Comparison of ENCODE assay signal across 8 cellular contexts in genomic region chr1:120415492-120415931, GRCh38. TPM values are rescaled to one million over a fixed set of nuclear protein-coding genes. Genes with fewer than 3 reads are reported as not detected.
DNase-seq lines count a peak whose midpoint lies in the region; ATAC-seq and TF ChIP-seq lines count a peak whose summit lies in the region.
"Not testable (repeated sequence)": the region's sequence is repeated elsewhere in the genome, so short reads cannot be mapped to it uniquely, and the experiment has no call there.

No MANE protein-coding gene starts in this region.

- not testable (repeated sequence) for H3K27ac ChIP-seq in iPS-20b (ENCODE audit: low read length)
- peak overlapping the region; percentile 24 for H3K27ac ChIP-seq in upper lobe of right lung

- ATAC-seq in GM18505 (IDR thresholded peaks at IDR 0.05; ENCODE audit: unreplicated experiment): not testable (repeated sequence)
- ATAC-seq in HG03066 (IDR thresholded peaks at IDR 0.05; ENCODE audit: low read depth, unreplicated experiment) (peak; percentile 50), upper lobe of right lung (peak; percentile 78)

- H3K4me3 Mint-ChIP-seq in chondrocyte (ENCODE audit: unreplicated experiment): peak overlapping the region; percentile 76
- H3K4me3 Mint-ChIP-seq in progenitor cell of endocrine pancreas (ENCODE audit: low read depth): peak overlapping the region; percentile 75

- not testable (repeated sequence) for H3K9ac ChIP-seq in iPS-20b (ENCODE audit: low read depth, low read length)

- TF ChIP-seq CTCF in chondrocyte (IDR thresholded peaks at IDR 0.05); progenitor cell of endocrine pancreas (IDR thresholded peaks at IDR 0.05; ENCODE audit: unreplicated experiment); upper lobe of right lung (IDR thresholded peaks at IDR 0.05): not testable (repeated sequence)

- not testable (repeated sequence) for H3K36me3 Mint-ChIP-seq in chondrocyte (ENCODE audit: low read depth); progenitor cell of endocrine pancreas (ENCODE audit: insufficient read depth)

- TF ChIP-seq POLR2A in GM18505 (IDR thresholded peaks at IDR 0.05; ENCODE audit: borderline replicate concordance, extremely low read depth, insufficient read depth, insufficient read length): peak; percentile 28

- H3K27me3 Mint-ChIP-seq in chondrocyte (ENCODE audit: low read depth); progenitor cell of endocrine pancreas: not testable (repeated sequence)

- peak overlapping the region; percentile 70 for H3K27ac Mint-ChIP-seq in chondrocyte (ENCODE audit: unreplicated experiment)
- H3K27ac Mint-ChIP-seq in progenitor cell of endocrine pancreas: not testable (repeated sequence)

- H3K4me1 Mint-ChIP-seq in chondrocyte (ENCODE audit: low read depth); progenitor cell of endocrine pancreas (ENCODE audit: low read depth): not testable (repeated sequence)

- H3K9me3 ChIP-seq in iPS-20b (ENCODE audit: insufficient read depth, low read depth, low read length); upper lobe of right lung: not testable (repeated sequence)

- intact Hi-C loops in upper lobe of right lung (cut with DNase I): not testable (repeated sequence)

- DNase-seq in NCI-H69 (lab: John Stamatoyannopoulos, UW): peak; percentile 49
- DNase-seq in activated CD4-positive, alpha-beta T cell treated with anti-CD3 and anti-CD28 coated beads for 48 hours: peak; percentile 56
- DNase-seq in chondrocyte (ENCODE audit: low spot score); progenitor cell of endocrine pancreas (ENCODE audit: low spot score, unreplicated experiment); upper lobe of right lung: not testable (repeated sequence)

- H3K9me3 Mint-ChIP-seq in chondrocyte (ENCODE audit: low read depth); progenitor cell of endocrine pancreas (ENCODE audit: low read depth): not testable (repeated sequence)

- peaks cover 14% of the 10 kb centered on the region for H3K27me3 ChIP-seq in iPS-20b (ENCODE audit: insufficient read depth, low read length)
- not testable (repeated sequence) for H3K27me3 ChIP-seq in upper lobe of right lung

- H3K36me3 ChIP-seq in iPS-20b (ENCODE audit: insufficient read depth, low read depth, low read length); upper lobe of right lung: not testable (repeated sequence)

- H3K4me1 ChIP-seq in iPS-20b (ENCODE audit: insufficient read depth, low read length); upper lobe of right lung: not testable (repeated sequence)

- H3K4me3 ChIP-seq in iPS-20b (ENCODE audit: low read length) (peak overlapping the region; percentile 60), upper lobe of right lung (peak overlapping the region; percentile 61)

RNA-seq across cellular contexts. Expression of gene NBPF8, which starts 0.7 kb away (rescaled TPM):
- 15.8 to 22.8 TPM (median 16.4 TPM) in 3 replicates for total RNA-seq in chondrocyte
- 16.6 and 19.6 TPM in 2 replicates for total RNA-seq in progenitor cell of endocrine pancreas
- total RNA-seq in upper lobe of right lung: 10.1 TPM
